Comparison of ENCODE assay signal across 8 cellular contexts in the genomic region with DNA sequence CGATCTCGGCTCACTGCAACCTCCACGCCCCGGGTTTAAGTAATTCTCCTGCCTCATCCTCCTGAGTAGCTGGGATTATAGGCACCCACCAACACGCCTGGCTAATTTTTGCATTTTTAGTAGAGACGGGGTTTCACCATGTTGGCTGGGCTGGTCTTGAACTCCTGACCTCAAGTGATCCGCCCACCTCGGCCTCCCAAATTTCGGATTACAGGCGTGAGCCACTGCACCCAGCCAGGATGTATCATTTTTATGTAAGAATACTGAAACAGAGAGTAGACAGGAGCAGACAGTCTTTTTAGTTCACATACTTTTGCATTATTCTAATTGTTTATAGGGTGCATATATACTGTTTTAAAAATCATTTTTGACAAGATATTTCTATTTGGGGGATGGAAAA. TPM values are rescaled to one million over a fixed set of nuclear protein-coding genes. Genes with fewer than 3 reads are reported as not detected.
DNase-seq lines count a peak whose midpoint lies in the region; ATAC-seq and TF ChIP-seq lines count a peak whose summit lies in the region.
"Not testable (repeated sequence)": the region's sequence is repeated elsewhere in the genome, so short reads cannot be mapped to it uniquely, and the experiment has no call there.

No MANE protein-coding gene starts in this region.

- H3K27ac Mint-ChIP-seq in dendritic cell treated with granulocyte-macrophage colony-stimulating factor and Interleukin-4, amounts not matched to agents 40 ng/mL and 50 ng/mL, for 4 days = peak overlapping the region; percentile 73
- peak overlapping the region; percentile 71 for H3K27ac Mint-ChIP-seq in stimulated activated naive B cell treated with anti-CD40 and anti-IgM and Interleukin-4, amounts not matched to agents 10 μg/mL and 1 μg/mL and 100 μg/mL, for 72 hours

- not testable (repeated sequence) for H3K9me2 ChIP-seq in OCI-LY7 (ENCODE audit: insufficient read depth, low read length)

- not testable (repeated sequence) for H3K36me3 ChIP-seq in OCI-LY7 (ENCODE audit: insufficient read depth, low read length)

- not testable (repeated sequence) for DNase-seq in HL-60 (ENCODE audit: low read depth in 1 of 2, low spot score in 1 of 2); OCI-LY7 (ENCODE audit: low spot score); stimulated activated naive B cell treated with anti-CD40 and anti-IgM and Interleukin-4, amounts not matched to agents 10 μg/mL and 1 μg/mL and 100 μg/mL, for 72 hours

- peaks cover 41% of the 10 kb centered on the region for H3K4me1 ChIP-seq in OCI-LY7 (ENCODE audit: insufficient read depth, low read length, poor library complexity, severe bottlenecking)

- peaks cover 19% of the 10 kb centered on the region for H3K4me1 Mint-ChIP-seq in dendritic cell treated with granulocyte-macrophage colony-stimulating factor and Interleukin-4, amounts not matched to agents 40 ng/mL and 50 ng/mL, for 4 days (ENCODE audit: low read depth)
- H3K4me1 Mint-ChIP-seq in stimulated activated naive B cell treated with anti-CD40 and anti-IgM and Interleukin-4, amounts not matched to agents 10 μg/mL and 1 μg/mL and 100 μg/mL, for 72 hours = peaks cover 10 to 20% of the 10 kb centered on the region in 2 donors

- H3K27me3 ChIP-seq in HL-60 (ENCODE audit: insufficient read depth, poor library complexity, severe bottlenecking) = not testable (repeated sequence)

- CTCF ChIA-PET in OCI-LY7 (lab: Charles Lee; ENCODE audit: unreplicated experiment) = interaction anchor here (1.0 kb wide), 1 partner anchor 9 kb away, joined by 4 read pairs; no protein-coding TSS in a partner anchor

- H2AFZ ChIP-seq in OCI-LY7 (ENCODE audit: low read length) = peak overlapping the region; percentile 73

- not testable (repeated sequence) for H3K79me2 ChIP-seq in OCI-LY7 (ENCODE audit: insufficient read depth, low read depth, low read length)

- not testable (repeated sequence) for H4K20me1 ChIP-seq in OCI-LY7 (ENCODE audit: insufficient read depth, low read length)

- H3K27ac ChIP-seq in 22Rv1 (peak overlapping the region; percentile 54), HL-60 (replicated peaks) (peak overlapping the region; percentile 30), OCI-LY7 (ENCODE audit: low read depth, low read length, poor library complexity, severe bottlenecking) (peak overlapping the region; percentile 82)

- intact Hi-C loops in OCI-LY7 (cut with micrococcal nuclease; ENCODE audit: unreplicated experiment); dendritic cell treated with granulocyte-macrophage colony-stimulating factor and Interleukin-4, amounts not matched to agents 40 ng/mL and 50 ng/mL, for 4 days (cut with micrococcal nuclease): not testable (repeated sequence)

- not testable (repeated sequence) for H3K9me3 ChIP-seq in OCI-LY7 (ENCODE audit: low read length)

- not testable (repeated sequence) for H3K4me3 Mint-ChIP-seq in dendritic cell treated with granulocyte-macrophage colony-stimulating factor and Interleukin-4, amounts not matched to agents 40 ng/mL and 50 ng/mL, for 4 days; stimulated activated naive B cell treated with anti-CD40 and anti-IgM and Interleukin-4, amounts not matched to agents 10 μg/mL and 1 μg/mL and 100 μg/mL, for 72 hours

- ATAC-seq in GM18498 (IDR thresholded peaks at IDR 0.05; ENCODE audit: unreplicated experiment) = peak; percentile 8
- peak; percentile 8 for ATAC-seq in GM19397 (IDR thresholded peaks at IDR 0.05; ENCODE audit: unreplicated experiment)
- peak; percentile 2 for ATAC-seq in GM21576 (IDR thresholded peaks at IDR 0.05; ENCODE audit: unreplicated experiment)
- ATAC-seq in stimulated activated naive B cell treated with anti-CD40 and anti-IgM and Interleukin-4, amounts not matched to agents 10 μg/mL and 1 μg/mL and 100 μg/mL, for 72 hours (replicated peaks) = not testable (repeated sequence)

- H3K4me3 ChIP-seq in HL-60 (replicated peaks; ENCODE audit: insufficient read depth, low read length) = not testable (repeated sequence)
- peak overlapping the region; percentile 2 for H3K4me3 ChIP-seq in OCI-LY7 (ENCODE audit: low read depth, low read length, poor library complexity, severe bottlenecking)

- not testable (repeated sequence) for H3K36me3 Mint-ChIP-seq in dendritic cell treated with granulocyte-macrophage colony-stimulating factor and Interleukin-4, amounts not matched to agents 40 ng/mL and 50 ng/mL, for 4 days (ENCODE audit: low read depth); stimulated activated naive B cell treated with anti-CD40 and anti-IgM and Interleukin-4, amounts not matched to agents 10 μg/mL and 1 μg/mL and 100 μg/mL, for 72 hours

- not testable (repeated sequence) for TF ChIP-seq CTCF in 22Rv1 (IDR thresholded peaks at IDR 0.05); HL-60 (IDR thresholded peaks at IDR 0.05; ENCODE audit: insufficient read depth, low read length); OCI-LY7 (conservative IDR thresholded peaks at IDR 0.05; ENCODE audit: low read length)

- not testable (repeated sequence) for BruUV-seq in OCI-LY7 (replicated peaks; lab: Mats Ljungman, UMichigan)

- POLR2A ChIA-PET in OCI-LY7 (lab: Charles Lee) = interaction anchor here (0.6 to 3.5 kb wide), 9 partner anchors 10 to 133 kb away, joined by 3 to 22 read pairs (median 4); partner anchors contain the start of gene NAA15

- not testable (repeated sequence) for H3K27me3 Mint-ChIP-seq in dendritic cell treated with granulocyte-macrophage colony-stimulating factor and Interleukin-4, amounts not matched to agents 40 ng/mL and 50 ng/mL, for 4 days; stimulated activated naive B cell treated with anti-CD40 and anti-IgM and Interleukin-4, amounts not matched to agents 10 μg/mL and 1 μg/mL and 100 μg/mL, for 72 hours

- not testable (repeated sequence) for H3K9me3 Mint-ChIP-seq in dendritic cell treated with granulocyte-macrophage colony-stimulating factor and Interleukin-4, amounts not matched to agents 40 ng/mL and 50 ng/mL, for 4 days; stimulated activated naive B cell treated with anti-CD40 and anti-IgM and Interleukin-4, amounts not matched to agents 10 μg/mL and 1 μg/mL and 100 μg/mL, for 72 hours

- peak overlapping the region; percentile 64 for H3K4me2 ChIP-seq in OCI-LY7 (ENCODE audit: low read length)

RNA-seq across cellular contexts. Expression of gene ELF2, which starts 36.6 kb away (rescaled TPM):
- total RNA-seq in OCI-LY7 (2014; rRNA removed; shearing (Covaris generic)) = 49.1 and 49.6 TPM in 2 replicates
- 57.0 and 62.0 TPM in 2 replicates for total RNA-seq in OCI-LY7 (2022)

Comparison
In these comparisons a context has a peak if more than half of its experiments do, and no peak if none do; other contexts are left out.
1. H3K27ac ChIP-seq: peak in every context shown above with its lines; median percentile 82 in OCI-LY7; 54 in 22Rv1; 30 in HL-60.